ENCODE assay signal across 17 cellular contexts in genomic region chr11:11965656-11966353, GRCh38. TPM values are rescaled to one million over a fixed set of nuclear protein-coding genes. Genes with fewer than 3 reads are reported as not detected.
A peak's percentile ranks its signal among the peaks of the same experiment; 100 is the strongest.
DNase-seq lines count a peak whose midpoint lies in the region; ATAC-seq lines count a peak whose summit lies in the region.
"Had no signal": no experiment of that assay in that cellular context is flagged by ENCODE, and none has a peak within 500 bp of the region (broad histone marks: within the 10 kb centered on the region; RNA-seq: fewer than 3 reads in every experiment).

No MANE protein-coding gene starts in this region.

- ATAC-seq in right cardiac atrium (no peak), left ventricle myocardium superior (no peak), HG03354 (IDR thresholded peaks at IDR 0.05; ENCODE audit: poor library complexity, severe bottlenecking, unreplicated experiment) (no peak)
- no peak for ATAC-seq in central memory CD8-positive, alpha-beta T cell (replicated peaks; ENCODE audit: extremely low read depth, poor library complexity, severe bottlenecking)

- peak overlapping the region; percentile 44 for H3K27ac ChIP-seq in right cardiac atrium (ENCODE audit: low read length)
- H3K27ac ChIP-seq: SJCRH30 had no signal

- no peaks in the 10 kb centered on the region for H3K27me3 ChIP-seq in right cardiac atrium (ENCODE audit: control insufficient read depth, insufficient read depth)
- H3K27me3 ChIP-seq: SJCRH30 had no signal

- H3K36me3 Mint-ChIP-seq in central memory CD8-positive, alpha-beta T cell (ENCODE audit: insufficient read depth) = peaks cover 4% of the 10 kb centered on the region
- H3K36me3 Mint-ChIP-seq in activated CD4-positive, alpha-beta T cell treated with anti-CD3 and anti-CD28 coated beads, Interleukin-2, amount 10 ng/mL, durations not matched to agents 24 days and 14 days (ENCODE audit: low read depth) = no peaks in the 10 kb centered on the region

- no peak overlapping the region for H3K4me3 ChIP-seq in right cardiac atrium (ENCODE audit: low read length)
- H3K4me3 ChIP-seq: SJCRH30 had no signal

- H3K27me3 Mint-ChIP-seq in central memory CD8-positive, alpha-beta T cell = no peaks in the 10 kb centered on the region
- H3K27me3 Mint-ChIP-seq in activated CD4-positive, alpha-beta T cell treated with anti-CD3 and anti-CD28 coated beads, Interleukin-2, amount 10 ng/mL, durations not matched to agents 24 days and 14 days = peaks cover 5% of the 10 kb centered on the region
- H3K27me3 Mint-ChIP-seq: CD4-positive, alpha-beta T cell had no signal

- WGBS in right cardiac atrium = 87% methylated on average over 10 of the region's 10 CpGs

- no peaks in the 10 kb centered on the region for H3K9me3 ChIP-seq in right cardiac atrium (ENCODE audit: control insufficient read depth, low read length)
- H3K9me3 ChIP-seq: SJCRH30 had no signal

- H3K4me3 Mint-ChIP-seq in central memory CD8-positive, alpha-beta T cell = no peak overlapping the region
- H3K4me3 Mint-ChIP-seq in activated CD4-positive, alpha-beta T cell treated with anti-CD3 and anti-CD28 coated beads, Interleukin-2, amount 10 ng/mL, durations not matched to agents 24 days and 14 days = no peak overlapping the region
- H3K4me3 Mint-ChIP-seq: B cell; CD4-positive, alpha-beta T cell had no signal

- intact Hi-C loops in right cardiac atrium (cut with DNase I) = no loop called here
- intact Hi-C loops in left ventricle myocardium superior (cut with micrococcal nuclease) = no loop called here
- intact Hi-C loops in activated CD4-positive, alpha-beta T cell treated with anti-CD3 and anti-CD28 coated beads, Interleukin-2, amount 10 ng/mL, durations not matched to agents 24 days and 14 days (cut with micrococcal nuclease) = loop anchor here (5.0 to 10.0 kb wide), 2 partner anchors 179 to 319 kb away; no protein-coding TSS in a partner anchor

- peaks cover 21% of the 10 kb centered on the region for H3K4me1 ChIP-seq in right cardiac atrium (ENCODE audit: control insufficient read depth, insufficient read depth, low read length)

- peaks cover 24% of the 10 kb centered on the region for H3K4me1 Mint-ChIP-seq in central memory CD8-positive, alpha-beta T cell
- H3K4me1 Mint-ChIP-seq in activated CD4-positive, alpha-beta T cell treated with anti-CD3 and anti-CD28 coated beads, Interleukin-2, amount 10 ng/mL, durations not matched to agents 24 days and 14 days = peaks cover 12% of the 10 kb centered on the region

- H3K9me3 Mint-ChIP-seq in central memory CD8-positive, alpha-beta T cell = no peaks in the 10 kb centered on the region
- H3K9me3 Mint-ChIP-seq in activated CD4-positive, alpha-beta T cell treated with anti-CD3 and anti-CD28 coated beads, Interleukin-2, amount 10 ng/mL, durations not matched to agents 24 days and 14 days = no peaks in the 10 kb centered on the region
- H3K9me3 Mint-ChIP-seq: CD4-positive, alpha-beta T cell had no signal

- peak in 2 of 3 donors; percentile 58 to 62 for DNase-seq in right cardiac atrium
- DNase-seq in left ventricle myocardium superior = no peak
- no peak for DNase-seq in central memory CD8-positive, alpha-beta T cell (ENCODE audit: low spot score in 2 of 2)
- peak; percentile 77 for DNase-seq in mesenteric fat pad (ENCODE audit: low spot score)
- DNase-seq in HuH-7.5 (ENCODE audit: low spot score) = no peak
- DNase-seq in NK-92 treated with Interleukin-12 subunit alpha and Interleukin-12 subunit beta, amount 100 ng/mL, for 24 hours (lab: John Stamatoyannopoulos, UW) = no peak
- DNase-seq in activated CD4-positive, alpha-beta T cell treated with anti-CD3 and anti-CD28 coated beads, Interleukin-2, amount 10 ng/mL, durations not matched to agents 24 days and 14 days = no peak
- DNase-seq: CD4-positive, alpha-beta T cell; DND-41; GDM1; IMR-90; NCI-H1417 treated with DMSO at 0.1 percent for 48 hours; NCI-H2081; NCI-H524; SJCRH30 had no signal

- peak overlapping the region; percentile 74 for H3K27ac Mint-ChIP-seq in central memory CD8-positive, alpha-beta T cell (ENCODE audit: low read depth)
- no peak overlapping the region for H3K27ac Mint-ChIP-seq in activated CD4-positive, alpha-beta T cell treated with anti-CD3 and anti-CD28 coated beads, Interleukin-2, amount 10 ng/mL, durations not matched to agents 24 days and 14 days
- H3K27ac Mint-ChIP-seq: B cell; CD4-positive, alpha-beta T cell had no signal

RNA-seq across cellular contexts. Expression of gene DKK3, which starts 42.6 kb away (rescaled TPM):
- total RNA-seq in right cardiac atrium (1,000 to 10,000 TPM; 2,567 to 3,299 (median 2,969) TPM), left ventricle myocardium superior (657 TPM), mesenteric fat pad (8.9 TPM)
- polyA plus RNA-seq in right cardiac atrium = 2,307 TPM
- total RNA-seq in activated CD4-positive, alpha-beta T cell treated with anti-CD3 and anti-CD28 coated beads, Interleukin-2, amount 10 ng/mL, durations not matched to agents 24 days and 14 days = not detected in 2 replicates
- total RNA-seq: B cell had no signal

Comparison
In these comparisons a context has a peak if more than half of its experiments do, and no peak if none do; other contexts are left out.
1. DNase-seq: peak in right cardiac atrium (2 of 3) and mesenteric fat pad (single experiment); none in left ventricle myocardium superior (single experiment), central memory CD8-positive, alpha-beta T cell (0 of 2), HuH-7.5 (single experiment), NK-92 treated with Interleukin-12 subunit alpha and Interleukin-12 subunit beta, amount 100 ng/mL, for 24 hours (single experiment) and activated CD4-positive, alpha-beta T cell treated with anti-CD3 and anti-CD28 coated beads, Interleukin-2, amount 10 ng/mL, durations not matched to agents 24 days and 14 days (single experiment).
2. RNA of gene DKK3, which starts 42.6 kb away (total RNA-seq): 2,567 to 3,299 TPM in right cardiac atrium and 657 TPM in left ventricle myocardium superior (single experiment); 8.9 TPM in mesenteric fat pad (single experiment) and not detected in activated CD4-positive, alpha-beta T cell treated with anti-CD3 and anti-CD28 coated beads, Interleukin-2, amount 10 ng/mL, durations not matched to agents 24 days and 14 days; every median in the first group is over 10 times any median in the second.